In the genomic region with DNA sequence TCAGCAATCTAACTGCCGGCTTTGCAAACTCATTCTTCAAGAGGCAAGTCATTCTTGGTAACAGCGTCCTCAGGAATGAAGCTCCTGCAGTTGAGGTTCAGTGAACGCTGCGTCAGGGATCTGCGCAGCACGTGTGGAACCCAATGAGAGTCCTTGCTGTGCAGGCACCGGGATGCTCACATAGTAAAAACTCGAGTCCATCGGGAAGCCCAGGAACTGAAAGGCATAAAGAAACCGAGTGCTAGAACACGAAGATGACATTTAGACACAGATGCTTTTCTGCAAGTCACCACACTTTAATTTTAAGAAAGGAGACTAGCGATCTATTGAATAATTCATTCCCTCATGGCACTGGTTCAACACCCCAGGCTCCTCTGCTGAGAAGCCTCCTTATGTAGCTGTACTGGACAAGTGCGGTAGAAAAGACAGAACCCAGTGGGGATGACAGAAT, we compare ENCODE assay signal across 13 cellular contexts. TPM values are rescaled to one million over a fixed set of nuclear protein-coding genes. Genes with fewer than 3 reads are reported as not detected.
DNase-seq lines count a peak whose midpoint lies in the region; ATAC-seq, FAIRE-seq and TF ChIP-seq lines count a peak whose summit lies in the region.
"Had no signal": no experiment of that assay in that cellular context is flagged by ENCODE, and none has a peak within 500 bp of the region (broad histone marks: within the 10 kb centered on the region; RNA-seq: fewer than 3 reads in every experiment).

No MANE protein-coding gene starts in this region.

- intact Hi-C loops in breast epithelium (cut with DNase I; ENCODE audit: low total_unique reads) = no loop called here
- intact Hi-C loops in pancreas (cut with DNase I) = no loop called here
- intact Hi-C loops in left cardiac atrium (cut with DNase I) = no loop called here

- ATAC-seq in pancreas (no peak), left cardiac atrium (no peak)

- H3K4me1 ChIP-seq in breast epithelium (no peaks in the 10 kb centered on the region), pancreas (peaks cover 4 to 8% (median 6%) of the 10 kb centered on the region in 3 donors)
- H3K4me1 ChIP-seq: prostate gland had no signal

- H3K9me3 ChIP-seq in breast epithelium = no peaks in the 10 kb centered on the region
- no peaks in the 10 kb centered on the region for H3K9me3 ChIP-seq in pancreas
- H3K9me3 ChIP-seq: adrenal gland, prostate gland had no signal

- DNase-seq in AG08395 (ENCODE audit: low spot score) (peak; percentile 63), ELR (ENCODE audit: low read depth) (peak; percentile 67), breast epithelium (ENCODE audit: low spot score in 2 of 2) (no peak), midbrain (lab: John Stamatoyannopoulos, UW) (peak; percentile 55), cortex of kidney (lab: John Stamatoyannopoulos, UW) (no peak), NCI-H2196 treated with DMSO at 0.1 percent for 48 hours (lab: John Stamatoyannopoulos, UW; ENCODE audit: unreplicated experiment) (no peak), pancreas (no peak), left cardiac atrium (no peak)
- DNase-seq: NCI-H510A, T-helper 9 cell had no signal

- H3K27ac ChIP-seq in breast epithelium = peak overlapping the region; percentile 3
- H3K27ac ChIP-seq in pancreas = no peak overlapping the region

- FAIRE-seq in pancreas (lab: Jason Lieb, UNC) = no peak
- FAIRE-seq: G401.6 had no signal

- TF ChIP-seq CTCF in breast epithelium (IDR thresholded peaks at IDR 0.05) (no peak), pancreas (IDR thresholded peaks at IDR 0.05) (no peak)

- WGBS in pancreas, 2 donors = 75 to 81% methylated on average over 13 of the region's 13 CpGs

- no peak for TF ChIP-seq POLR2A in breast epithelium (IDR thresholded peaks at IDR 0.05)

- H3K27me3 ChIP-seq in breast epithelium (no peaks in the 10 kb centered on the region), pancreas (no peaks in the 10 kb centered on the region)
- H3K27me3 ChIP-seq: adrenal gland had no signal

- H3K4me3 ChIP-seq in breast epithelium (no peak overlapping the region), pancreas (no peak overlapping the region)

- H3K36me3 ChIP-seq in breast epithelium (no peaks in the 10 kb centered on the region), pancreas (no peaks in the 10 kb centered on the region)
- H3K36me3 ChIP-seq: adrenal gland, prostate gland had no signal

RNA-seq across cellular contexts. Expression of gene AFDN, which starts 2.1 kb away (rescaled TPM):
- 100 to 1,000 TPM in 2 of 3 donors, 10 to 100 TPM in 1; 93.1 to 292 (median 170) TPM for total RNA-seq in breast epithelium
- total RNA-seq in pancreas = 100 to 1,000 TPM in 1 of 6 donors, 10 to 100 TPM in 5; 66.6 to 122 (median 75.7) TPM
- polyA plus RNA-seq in pancreas = 10 to 100 TPM; 55.2 to 56.7 TPM
- total RNA-seq in left cardiac atrium = 10 to 100 TPM; 53.9 to 57.1 TPM

Comparison
In these comparisons a context has a peak if more than half of its experiments do, and no peak if none do; other contexts are left out.
1. DNase-seq: peak in AG08395 (single experiment), ELR (single experiment) and midbrain (single experiment); none in breast epithelium (0 of 2), cortex of kidney (single experiment), NCI-H2196 treated with DMSO at 0.1 percent for 48 hours (single experiment), pancreas (0 of 6) and left cardiac atrium (single experiment).
2. H3K27ac ChIP-seq: peak in breast epithelium (2 of 2); none in pancreas (0 of 4).